ENCODE assay signal across 9 cellular contexts in genomic region chr14:32472512-32473472, GRCh38.
DNase-seq lines count a peak whose midpoint lies in the region; ATAC-seq and TF ChIP-seq lines count a peak whose summit lies in the region.
"Had no signal": no experiment of that assay in that cellular context is flagged by ENCODE, and none has a peak within 500 bp of the region (broad histone marks: within the 10 kb centered on the region; RNA-seq: fewer than 3 reads in every experiment).

No MANE protein-coding gene starts in this region.

- no peaks in the 10 kb centered on the region for H3K9me2 ChIP-seq in hepatocyte (replicated peaks; ENCODE audit: insufficient read depth)

- DNase-seq in IMR-90 (peak; percentile 81), amygdala (lab: John Stamatoyannopoulos, UW) (peak in 44 of 56 donors; percentile 16 to 85 (median 55)), hepatocyte (ENCODE audit: low spot score) (no peak), stromal cell of bone marrow (ENCODE audit: low read depth) (peak; percentile 64), GOT3 (lab: John Stamatoyannopoulos, UW) (no peak)

- CTCF ChIA-PET in IMR-90 (lab: Yijun Ruan, JAX) = interaction anchor here (0.7 to 2.2 kb wide), 5 partner anchors 38 to 546 kb away, joined by 3 to 9 read pairs (median 3); no protein-coding TSS in a partner anchor

- peak overlapping the region; percentile 94 for H2BK20ac ChIP-seq in IMR-90 (ENCODE audit: low read depth, low read length)

- H2BK120ac ChIP-seq in IMR-90 (ENCODE audit: low read depth, low read length) = peak overlapping the region; percentile 95

- H4K91ac ChIP-seq in IMR-90 (ENCODE audit: insufficient read depth, low read depth, low read length) = peak overlapping the region; percentile 95

- ATAC-seq in IMR-90 (ENCODE audit: low read depth) = peak; percentile 74
- ATAC-seq in GM21786 (IDR thresholded peaks at IDR 0.05; ENCODE audit: unreplicated experiment) = no peak
- no peak for ATAC-seq in HG02623 (IDR thresholded peaks at IDR 0.05; ENCODE audit: unreplicated experiment)
- no peak for ATAC-seq in GM19467 (IDR thresholded peaks at IDR 0.05; ENCODE audit: unreplicated experiment)
- ATAC-seq: HCT116 had no signal

- peak overlapping the region; percentile 91 for H4K5ac ChIP-seq in IMR-90 (ENCODE audit: low read depth, low read length)

- WGBS in IMR-90 (ENCODE audit: extremely low coverage in 2 of 2, insufficient read length in 1 of 2), 2 experiments = no CpG with 5 or more reads among the region's 4 CpGs
- 58% methylated on average over 4 of the region's 4 CpGs for WGBS in hepatocyte (ENCODE audit: low lambda C conversion rate, missing lambda C conversion rate)

- peak overlapping the region; percentile 99 for H3K27ac ChIP-seq in IMR-90 (ENCODE audit: insufficient read depth, low read length)
- peak overlapping the region; percentile 78 for H3K27ac ChIP-seq in hepatocyte

- no peaks in the 10 kb centered on the region for H3K79me2 ChIP-seq in hepatocyte

- no peaks in the 10 kb centered on the region for H3K36me3 ChIP-seq in IMR-90 (ENCODE audit: control insufficient read depth, insufficient read depth, low read length)
- no peaks in the 10 kb centered on the region for H3K36me3 ChIP-seq in hepatocyte (replicated peaks; ENCODE audit: insufficient read depth, low read depth)

- H3K4me2 ChIP-seq in IMR-90 (ENCODE audit: low read depth, low read length) = peak overlapping the region; percentile 77
- peak overlapping the region; percentile 47 for H3K4me2 ChIP-seq in hepatocyte

- dilution Hi-C loops in IMR-90 (cut with HindIII; ENCODE audit: low sequenced_read_pairs, unreplicated experiment) = no loop called here

- peak overlapping the region; percentile 74 for H2BK15ac ChIP-seq in IMR-90 (ENCODE audit: low read depth, low read length)

- H2AK5ac ChIP-seq in IMR-90 (ENCODE audit: low read depth, low read length) = peak overlapping the region; percentile 98

- no peak for TF ChIP-seq POLR2A in IMR-90 (IDR thresholded peaks at IDR 0.05; ENCODE audit: low read depth, low read length)

- H3K27me3 ChIP-seq in IMR-90 (ENCODE audit: control insufficient read depth, insufficient read depth, low read length) = no peaks in the 10 kb centered on the region
- H3K27me3 ChIP-seq in hepatocyte = no peaks in the 10 kb centered on the region

- H2BK5ac ChIP-seq in IMR-90 (ENCODE audit: low read depth, low read length, poor library complexity, severe bottlenecking) = peak overlapping the region; percentile 87

- no peaks in the 10 kb centered on the region for H3K79me1 ChIP-seq in IMR-90 (ENCODE audit: low read depth in 1 of 2, low read length in 2 of 2)

- H3K9me3 ChIP-seq in IMR-90 (ENCODE audit: control insufficient read depth, insufficient read depth, low read length) (no peaks in the 10 kb centered on the region), hepatocyte (ENCODE audit: low read depth) (no peaks in the 10 kb centered on the region)

- no TSS peak for BruUV-seq in IMR-90 (replicated peaks; lab: Mats Ljungman, UMichigan)

- in situ Hi-C loops in IMR-90 (cut with MboI; ENCODE audit: low sequenced_read_pairs) = loop anchor here (25.0 kb wide), 1 partner anchor 960 kb away; no protein-coding TSS in a partner anchor

- TF ChIP-seq CTCF in IMR-90 (conservative IDR thresholded peaks at IDR 0.05; ENCODE audit: low read depth, low read length) (no peak), hepatocyte (IDR thresholded peaks at IDR 0.05; ENCODE audit: poor library complexity) (no peak)

- H2AK9ac ChIP-seq in IMR-90 (replicated peaks; ENCODE audit: low read depth, low read length, poor library complexity) = peak overlapping the region; percentile 21

- no peak for TF ChIP-seq RAD21 in IMR-90 (IDR thresholded peaks at IDR 0.05; ENCODE audit: low read length)

- H2AFZ ChIP-seq in IMR-90 (replicated peaks; ENCODE audit: low read length, poor library complexity) (peak overlapping the region; percentile 74), hepatocyte (no peak overlapping the region)

- H3K4me3 ChIP-seq in IMR-90 (ENCODE audit: insufficient read depth, low read depth, low read length) = no peak overlapping the region
- no peak overlapping the region for H3K4me3 ChIP-seq in hepatocyte

- H3K4me1 ChIP-seq in IMR-90 (ENCODE audit: control insufficient read depth, insufficient read depth, low read length) (peaks cover 20% of the 10 kb centered on the region), hepatocyte (ENCODE audit: insufficient read depth) (peaks cover 31% of the 10 kb centered on the region)

- peak overlapping the region; percentile 82 for H3K23ac ChIP-seq in IMR-90 (ENCODE audit: low read depth, low read length)

- intact Hi-C loops in IMR-90 (cut with micrococcal nuclease) = loop anchor here (5.0 to 10.0 kb wide), 2 partner anchors 270 to 548 kb away; partner anchors contain the start of genes RNU6-7 and RNU6-8

- H3K9ac ChIP-seq in IMR-90 (ENCODE audit: low read depth, low read length) = peak overlapping the region; percentile 81

- H3K18ac ChIP-seq in IMR-90 (ENCODE audit: low read depth, low read length) = peak overlapping the region; percentile 96

- H3K4ac ChIP-seq in IMR-90 (ENCODE audit: low read depth, low read length) = peak overlapping the region; percentile 97

- H3K9me1 ChIP-seq in IMR-90 (ENCODE audit: insufficient read depth, low read length) = peaks cover 7% of the 10 kb centered on the region

- POLR2A ChIA-PET in IMR-90 (lab: Charles Lee; ENCODE audit: unreplicated experiment) = interaction anchor here (0.6 to 1.1 kb wide), 2 partner anchors 20 to 396 kb away, joined by 3 read pairs; partner anchors contain the start of gene ARHGAP5

- H4K20me1 ChIP-seq in IMR-90 (ENCODE audit: insufficient read depth, low read length) = no peaks in the 10 kb centered on the region
- H4K20me1 ChIP-seq in hepatocyte (ENCODE audit: insufficient read depth, poor library complexity, severe bottlenecking) = no peaks in the 10 kb centered on the region

- H3K14ac ChIP-seq in IMR-90 (replicated peaks; ENCODE audit: low read depth, low read length) = peak overlapping the region; percentile 88

- peak overlapping the region; percentile 64; the same call in 1 of the 2 replicates for H3K56ac ChIP-seq in IMR-90 (ENCODE audit: extremely low read depth, insufficient read depth, low read length)

- peak overlapping the region; percentile 79 to 88 for H4K8ac ChIP-seq in IMR-90 (ENCODE audit: low read depth in 2 of 2, low read length in 2 of 2)

TF ChIP-seq in IMR-90, 13 proteins besides CTCF, POLR2A, EP300 and RAD21:
- no peak for TF ChIP-seq MAZ (IDR thresholded peaks at IDR 0.05; ENCODE audit: borderline replicate concordance, low read depth, low read length)
- TF ChIP-seq RFX5 (IDR thresholded peaks at IDR 0.05; ENCODE audit: low read depth, low read length) = no peak
- peak; percentile 44 for TF ChIP-seq CEBPB (IDR thresholded peaks at IDR 0.05; ENCODE audit: low read depth, low read length)

Comparison
In these comparisons a context has a peak if more than half of its experiments do, and no peak if none do; other contexts are left out.
1. DNase-seq: peak in IMR-90 (single experiment), amygdala (44 of 56) and stromal cell of bone marrow (single experiment); none in hepatocyte (single experiment) and GOT3 (single experiment).